8 cellular contexts compared by ENCODE assay signal in genomic region chr19:29844891-29845575, GRCh38. TPM values are rescaled to one million over a fixed set of nuclear protein-coding genes. Genes with fewer than 3 reads are reported as not detected.
DNase-seq lines count a peak whose midpoint lies in the region; ATAC-seq and TF ChIP-seq lines count a peak whose summit lies in the region.

No MANE protein-coding gene starts in this region.

- DNase-seq in Caki2 (ENCODE audit: low read depth) (peak; percentile 94), HT1080 (ENCODE audit: low read depth) (peak; percentile 83), NOMO-1 treated with dmso at 0.1 percent for 144 hours (lab: John Stamatoyannopoulos, UW; ENCODE audit: unreplicated experiment) (peak; percentile 94), endothelial cell (ENCODE audit: low spot score) (peak; percentile 95), middle frontal gyrus (ENCODE audit: extremely low spot score, low spot score) (peak; percentile 68)
- peak; percentile 89 for DNase-seq in activated CD8-positive, alpha-beta memory T cell treated with anti-CD3 and anti-CD28 coated beads, Interleukin-2, amount 50 U/mL, for 1 hour (ENCODE audit: extremely low read depth)
- peak; percentile 90 to 91 for DNase-seq in stimulated activated CD8-positive, alpha-beta memory T cell treated with anti-CD3 and anti-CD28 coated beads, Interleukin-15, amount 100 ng/mL, for 48 hours (ENCODE audit: low read depth in 2 of 2)

- peaks cover 6% of the 10 kb centered on the region for H3K4me1 Mint-ChIP-seq in endothelial cell (ENCODE audit: unreplicated experiment)

- H3K27ac Mint-ChIP-seq in endothelial cell (ENCODE audit: unreplicated experiment): no peak overlapping the region

- H3K27me3 Mint-ChIP-seq in endothelial cell (ENCODE audit: unreplicated experiment): peaks cover 9% of the 10 kb centered on the region

- peak; percentile 75 for ATAC-seq in GM21381 (IDR thresholded peaks at IDR 0.05; ENCODE audit: unreplicated experiment)

- no peak for TF ChIP-seq CTCF in endothelial cell (IDR thresholded peaks at IDR 0.05; ENCODE audit: unreplicated experiment)

- no peaks in the 10 kb centered on the region for H3K36me3 Mint-ChIP-seq in endothelial cell (ENCODE audit: low read depth, unreplicated experiment)

- H3K9me3 Mint-ChIP-seq in endothelial cell (ENCODE audit: unreplicated experiment): no peaks in the 10 kb centered on the region

- in situ Hi-C loops in Caki2 (cut with HindIII; ENCODE audit: low pct_unique_long_range_greater_than_20kb, low sequenced_read_pairs): no loop called here

- H3K4me3 Mint-ChIP-seq in endothelial cell (ENCODE audit: unreplicated experiment): peak overlapping the region; percentile 94

RNA-seq across cellular contexts. Expression of gene CCNE1, which starts 33.2 kb away (rescaled TPM):
- total RNA-seq in Caki2 (2014; rRNA removed; shearing (Covaris generic); ENCODE audit: low replicate concordance): 24.0 and 33.0 TPM in 2 replicates
- 10.8 and 14.2 TPM in 2 replicates for total RNA-seq in HT1080 (2014; rRNA removed; shearing (Covaris generic))
- polyA plus RNA-seq in HT1080 (2015; cell fraction: cytosol; rRNA removed): 8.1 and 9.1 TPM in 2 replicates
- polyA plus RNA-seq in HT1080 (2015; cell fraction: nucleus; rRNA removed): 8.0 and 8.7 TPM in 2 replicates
- total RNA-seq in endothelial cell (ENCODE audit: unreplicated experiment): 2.3 TPM

Comparison
In these comparisons a context has a peak if more than half of its experiments do, and no peak if none do; other contexts are left out.
1. Peak in every context shown above with its lines: DNase-seq and ATAC-seq.